17 cellular contexts compared by ENCODE assay signal in the genomic region with DNA sequence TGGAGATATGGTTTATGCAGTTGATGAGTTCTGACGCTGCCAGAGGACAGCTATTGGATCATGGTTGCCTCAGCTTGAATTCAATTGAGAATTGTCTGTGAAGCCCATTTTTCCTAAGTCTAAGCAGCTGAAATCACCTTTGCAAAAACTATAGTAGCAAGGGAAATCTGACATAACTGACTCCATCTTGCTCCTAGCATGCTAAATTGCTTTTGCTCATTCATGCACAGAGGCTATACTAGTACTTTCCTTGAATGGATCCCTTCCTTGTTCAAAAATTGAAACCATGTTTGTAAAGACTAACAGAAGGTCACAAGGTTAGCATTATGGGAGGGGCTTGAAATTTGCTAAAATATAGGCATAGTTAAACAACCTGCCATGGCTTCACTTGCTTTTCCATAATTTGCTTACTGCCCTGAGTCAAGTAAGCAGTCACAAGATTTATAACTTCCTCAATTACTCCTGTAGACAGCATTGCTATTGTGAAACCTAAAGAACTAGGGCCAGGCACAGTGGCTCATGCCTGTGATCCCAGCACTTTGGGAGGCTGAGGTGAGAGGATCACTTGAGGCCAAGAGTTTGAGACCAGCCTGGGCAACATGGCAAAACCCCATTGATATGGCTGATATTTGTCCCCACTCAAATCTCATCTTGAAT. TPM values are rescaled to one million over a fixed set of nuclear protein-coding genes. Genes with fewer than 3 reads are reported as not detected.
"Had no signal": no experiment of that assay in that cellular context is flagged by ENCODE, and none has a peak within 500 bp of the region (broad histone marks: within the 10 kb centered on the region; RNA-seq: fewer than 3 reads in every experiment).

No MANE protein-coding gene starts in this region.

- H3K27me3 ChIP-seq: right atrium auricular region had no signal

- DNase-seq: activated CD4-positive, alpha-beta T cell treated with anti-CD3 and anti-CD28 coated beads, Interleukin-2, amount 50 U/mL, for 1 hour; activated CD4-positive, CD25-positive, alpha-beta regulatory T cell treated with anti-CD3 and anti-CD28 coated beads, Interleukin-2, amount 50 U/mL, for 72 hours; activated CD8-positive, alpha-beta memory T cell treated with anti-CD3 and anti-CD28 coated beads for 24 hours; activated gamma-delta T cell; effector memory CD8-positive, alpha-beta T cell; esophagus squamous epithelium; naive thymus-derived CD8-positive, alpha-beta T cell; stimulated activated CD4-positive, alpha-beta T cell treated with anti-CD3 and anti-CD28 coated beads, Interleukin-2, amount 100 ng/mL, for 24 hours; stimulated activated naive CD8-positive, alpha-beta T cell treated with anti-CD3 and anti-CD28 coated beads, Interleukin-15, Interleukin-2, amounts not matched to agents 100 U/mL and 50 U/mL, for 24 hours; substantia nigra; tibial artery; uterus had no signal

- H3K9me3 ChIP-seq: esophagus squamous epithelium, prostate gland, right atrium auricular region, tibial artery, uterus had no signal

- H3K36me3 ChIP-seq: esophagus squamous epithelium, prostate gland, right atrium auricular region, tibial artery, uterus had no signal

- H3K4me3 ChIP-seq: esophagus squamous epithelium, prostate gland, right atrium auricular region, tibial artery, uterus had no signal

- ATAC-seq: effector memory CD8-positive, alpha-beta T cell; naive thymus-derived CD8-positive, alpha-beta T cell; stimulated activated naive CD8-positive, alpha-beta T cell treated with anti-CD3 and anti-CD28 coated beads, Interleukin-15, Interleukin-2, amounts not matched to agents 100 U/mL and 50 U/mL, for 24 hours had no signal

- H3K4me1 ChIP-seq: esophagus squamous epithelium, prostate gland, right atrium auricular region, tibial artery, uterus had no signal

- H3K27ac ChIP-seq: esophagus squamous epithelium, prostate gland, right atrium auricular region, tibial artery, uterus, VCaP had no signal

RNA-seq across cellular contexts. Expression of a gene that starts 41.2 kb away (rescaled TPM):
- total RNA-seq: esophagus squamous epithelium; liver; mucosa of gallbladder; naive thymus-derived CD8-positive, alpha-beta T cell; uterus had no signal
- polyA plus RNA-seq: liver; naive thymus-derived CD8-positive, alpha-beta T cell had no signal
